In genomic region chr1:88985692-88986091, GRCh38 we compare ENCODE assay signal across 8 cellular contexts. TPM values are rescaled to one million over a fixed set of nuclear protein-coding genes. Genes with fewer than 3 reads are reported as not detected.
A peak's percentile ranks its signal among the peaks of the same experiment; 100 is the strongest.
DNase-seq lines count a peak whose midpoint lies in the region; ATAC-seq and TF ChIP-seq lines count a peak whose summit lies in the region.

No MANE protein-coding gene starts in this region.

- peak overlapping the region; percentile 42; the same call in 1 of the 2 replicates for H3K9ac ChIP-seq in Karpas-422 (ENCODE audit: low read length)

- H3K27me3 ChIP-seq in ACC112 (ENCODE audit: insufficient read depth, low read length) (no peaks in the 10 kb centered on the region), Karpas-422 (ENCODE audit: low read length) (no peaks in the 10 kb centered on the region)

- H3K4me1 ChIP-seq in ACC112 (ENCODE audit: control insufficient read depth, insufficient read depth, low read length, unreplicated experiment) (peaks cover 53% of the 10 kb centered on the region), Karpas-422 (ENCODE audit: low read length) (peaks cover 98% of the 10 kb centered on the region)

- no peaks in the 10 kb centered on the region for H3K27me3 Mint-ChIP-seq in central memory CD8-positive, alpha-beta T cell
- no peaks in the 10 kb centered on the region for H3K27me3 Mint-ChIP-seq in nephron (ENCODE audit: low read depth)

- no peaks in the 10 kb centered on the region for H4K20me1 ChIP-seq in Karpas-422 (ENCODE audit: insufficient read depth, low read depth, low read length)

- peaks cover 82% of the 10 kb centered on the region for H3K79me2 ChIP-seq in ACC112 (ENCODE audit: control insufficient read depth, insufficient read depth, low read length, unreplicated experiment)
- H3K79me2 ChIP-seq in Karpas-422 (ENCODE audit: low read length) = peaks cover 99% of the 10 kb centered on the region

- H3K36me3 Mint-ChIP-seq in central memory CD8-positive, alpha-beta T cell (ENCODE audit: insufficient read depth) = peaks cover 29% of the 10 kb centered on the region
- H3K36me3 Mint-ChIP-seq in nephron (ENCODE audit: low read depth) = peaks cover 85% of the 10 kb centered on the region

- no peak for TF ChIP-seq CTCF in nephron (IDR thresholded peaks at IDR 0.05; ENCODE audit: unreplicated experiment in 3 of 3)

- no peak overlapping the region for H2AFZ ChIP-seq in ACC112 (ENCODE audit: low read length, unreplicated experiment)
- H2AFZ ChIP-seq in Karpas-422 (ENCODE audit: low read length) = no peak overlapping the region

- ATAC-seq in central memory CD8-positive, alpha-beta T cell (replicated peaks; ENCODE audit: extremely low read depth, poor library complexity, severe bottlenecking) = no peak
- ATAC-seq in HG03521 (IDR thresholded peaks at IDR 0.05; ENCODE audit: unreplicated experiment) = no peak

- H3K9me3 ChIP-seq in Karpas-422 (ENCODE audit: low read length) = no peaks in the 10 kb centered on the region

- H3K4me3 Mint-ChIP-seq in central memory CD8-positive, alpha-beta T cell = no peak overlapping the region
- no peak overlapping the region for H3K4me3 Mint-ChIP-seq in nephron

- no peaks in the 10 kb centered on the region for H3K9me2 ChIP-seq in Karpas-422 (replicated peaks; ENCODE audit: insufficient read depth, low read length)

- no peak for DNase-seq in Karpas-422
- DNase-seq in central memory CD8-positive, alpha-beta T cell (ENCODE audit: low spot score in 2 of 2) = no peak
- no peak for DNase-seq in stimulated activated naive CD4-positive, alpha-beta T cell treated with Interleukin-2 at 50 U/mL for 16 hours (lab: John Stamatoyannopoulos, UW)
- DNase-seq in MV-4-11 (lab: John Stamatoyannopoulos, UW) = no peak
- DNase-seq in NCI-H82 treated with DMSO at 0.1 percent for 48 hours (lab: John Stamatoyannopoulos, UW; ENCODE audit: unreplicated experiment) = no peak

- H3K4me3 ChIP-seq in ACC112 (ENCODE audit: low read depth, low read length) = peak overlapping the region; percentile 46; the same call in 1 of the 2 replicates
- H3K4me3 ChIP-seq in Karpas-422 (ENCODE audit: low read length) = peak overlapping the region; percentile 26; the same call in 1 of the 2 replicates

- peak overlapping the region; percentile 72 for H3K4me2 ChIP-seq in Karpas-422 (ENCODE audit: low read depth, low read length, poor library complexity, severe bottlenecking)

- H3K4me1 Mint-ChIP-seq in central memory CD8-positive, alpha-beta T cell = peaks cover 59% of the 10 kb centered on the region
- peaks cover 58% of the 10 kb centered on the region for H3K4me1 Mint-ChIP-seq in nephron

- peak overlapping the region; percentile 87 for H3K27ac Mint-ChIP-seq in central memory CD8-positive, alpha-beta T cell (ENCODE audit: low read depth)
- peak overlapping the region; percentile 71 to 89 (median 84) for H3K27ac Mint-ChIP-seq in nephron

- H3K27ac ChIP-seq in ACC112 (ENCODE audit: low read depth, low read length) (peak overlapping the region; percentile 91), Karpas-422 (ENCODE audit: low read length) (peak overlapping the region; percentile 91)

- H3K9me3 Mint-ChIP-seq in central memory CD8-positive, alpha-beta T cell = no peaks in the 10 kb centered on the region
- H3K9me3 Mint-ChIP-seq in nephron = no peaks in the 10 kb centered on the region

- H3K36me3 ChIP-seq in ACC112 (ENCODE audit: insufficient read depth, low read length) = peaks cover 26% of the 10 kb centered on the region
- H3K36me3 ChIP-seq in Karpas-422 (ENCODE audit: insufficient read depth, low read length) = peaks cover 41% of the 10 kb centered on the region; the same call in 1 of the 2 replicates

RNA-seq across cellular contexts. Expression of gene KYAT3, which starts 6.7 kb away (rescaled TPM):
- 19.1 and 36.0 TPM in 2 replicates for total RNA-seq in Karpas-422 (2014; rRNA removed; shearing (Covaris generic); ENCODE audit: low replicate concordance)

RNA-seq across cellular contexts. Expression of gene RBMXL1, which starts 6.7 kb away (rescaled TPM):
- total RNA-seq in Karpas-422 (2014; rRNA removed; shearing (Covaris generic); ENCODE audit: low replicate concordance) = 10.3 and 10.6 TPM in 2 replicates

RNA-seq across cellular contexts. Expression of gene GBP3, which starts 37.0 kb away (rescaled TPM):
- total RNA-seq in Karpas-422 (2014; rRNA removed; shearing (Covaris generic); ENCODE audit: low replicate concordance) = 2.7 and 3.2 TPM in 2 replicates
